Comparison of ENCODE assay signal across 22 cellular contexts in genomic region chr2:10551496-10551895, GRCh38.
"Had no signal": no experiment of that assay in that cellular context is flagged by ENCODE, and none has a peak within 500 bp of the region (broad histone marks: within the 10 kb centered on the region; RNA-seq: fewer than 3 reads in every experiment).

No MANE protein-coding gene starts in this region.

- ATAC-seq: naive thymus-derived CD8-positive, alpha-beta T cell; pancreas; sciatic nerve; stimulated activated effector memory CD8-positive, alpha-beta T cell treated with anti-CD3 and anti-CD28 coated beads, Interleukin-12 subunit alpha, Interleukin-12 subunit beta, amount 100 ng/mL, for 72 hours; stimulated activated naive CD8-positive, alpha-beta T cell treated with anti-CD3 and anti-CD28 coated beads, Interleukin-15, amount 100 ng/mL, for 72 hours had no signal

- H3K4me3 ChIP-seq: left ventricle myocardium inferior, neural progenitor cell, pancreas, prostate gland, skin epidermis, tibial nerve, uterus had no signal

- H3K9ac ChIP-seq: neural progenitor cell had no signal

- H3K27ac Mint-ChIP-seq: memory B cell; nephron; neural progenitor cell; stimulated activated effector memory CD8-positive, alpha-beta T cell treated with anti-CD3 and anti-CD28 coated beads, Interleukin-12 subunit alpha, Interleukin-12 subunit beta, amount 100 ng/mL, for 72 hours; stimulated activated naive CD8-positive, alpha-beta T cell treated with anti-CD3 and anti-CD28 coated beads, Interleukin-15, amount 100 ng/mL, for 72 hours; type B pancreatic cell had no signal

- H3K9me3 Mint-ChIP-seq: memory B cell; naive thymus-derived CD8-positive, alpha-beta T cell; stimulated activated effector memory CD8-positive, alpha-beta T cell treated with anti-CD3 and anti-CD28 coated beads, Interleukin-12 subunit alpha, Interleukin-12 subunit beta, amount 100 ng/mL, for 72 hours; stimulated activated naive CD8-positive, alpha-beta T cell treated with anti-CD3 and anti-CD28 coated beads, Interleukin-15, amount 100 ng/mL, for 72 hours; type B pancreatic cell had no signal

- H3K4me3 Mint-ChIP-seq: immature natural killer cell; memory B cell; naive thymus-derived CD8-positive, alpha-beta T cell; nephron; neural progenitor cell; stimulated activated effector memory CD8-positive, alpha-beta T cell treated with anti-CD3 and anti-CD28 coated beads, Interleukin-12 subunit alpha, Interleukin-12 subunit beta, amount 100 ng/mL, for 72 hours; stimulated activated naive CD8-positive, alpha-beta T cell treated with anti-CD3 and anti-CD28 coated beads, Interleukin-15, amount 100 ng/mL, for 72 hours; type B pancreatic cell had no signal

- H3K27ac ChIP-seq: neural progenitor cell, pancreas, prostate gland, skin epidermis, tibial nerve, uterus had no signal

- H3K4me2 ChIP-seq: neural progenitor cell had no signal

- H3K4me1 ChIP-seq: pancreas, prostate gland, uterus had no signal

- H3K27me3 ChIP-seq: pancreas, uterus had no signal

- H3K36me3 Mint-ChIP-seq: immature natural killer cell; memory B cell; naive thymus-derived CD8-positive, alpha-beta T cell; stimulated activated effector memory CD8-positive, alpha-beta T cell treated with anti-CD3 and anti-CD28 coated beads, Interleukin-12 subunit alpha, Interleukin-12 subunit beta, amount 100 ng/mL, for 72 hours; type B pancreatic cell had no signal

- H2AFZ ChIP-seq: neural progenitor cell had no signal

- H3K9me3 ChIP-seq: left ventricle myocardium inferior, pancreas, prostate gland, uterus had no signal

- H3K4me1 Mint-ChIP-seq: memory B cell had no signal

- H3K36me3 ChIP-seq: left ventricle myocardium inferior, neural progenitor cell, pancreas, prostate gland, tibial nerve, uterus had no signal

- FAIRE-seq: islet of Langerhans, pancreas had no signal

- DNase-seq: hippocampal formation; immature natural killer cell; left ventricle myocardium inferior; naive thymus-derived CD8-positive, alpha-beta T cell; pancreas; retina; right cardiac atrium; stimulated activated CD4-positive, alpha-beta T cell treated with anti-CD3 and anti-CD28 coated beads, Interleukin-4, amount 100 ng/mL, for 24 hours; stimulated activated naive CD4-positive, alpha-beta T cell treated with Interleukin-2 at 50 U/mL for 16 hours; stimulated activated naive CD8-positive, alpha-beta T cell treated with anti-CD3 and anti-CD28 coated beads, Interleukin-15, amount 100 ng/mL, for 72 hours; substantia nigra; uterus had no signal
